ENCODE assay signal across 10 cellular contexts in genomic region chr17:73566905-73567782, GRCh38.
A peak's percentile ranks its signal among the peaks of the same experiment; 100 is the strongest.
DNase-seq lines count a peak whose midpoint lies in the region; ATAC-seq and TF ChIP-seq lines count a peak whose summit lies in the region.
"Had no signal": no experiment of that assay in that cellular context is flagged by ENCODE, and none has a peak within 500 bp of the region (broad histone marks: within the 10 kb centered on the region; RNA-seq: fewer than 3 reads in every experiment).

No MANE protein-coding gene starts in this region.

- H3K4me2 ChIP-seq in MM.1S (ENCODE audit: low read depth, low read length) = no peak overlapping the region

- peak; percentile 60 to 81 for ATAC-seq in natural killer cell treated with Interleukin-12 subunit alpha and Interleukin-12 subunit beta and Interleukin-15 and Interleukin-18, amount 100 ng/mL, for 72 hours
- ATAC-seq in GM19395 (IDR thresholded peaks at IDR 0.05; ENCODE audit: unreplicated experiment) (no peak), HG03025 (IDR thresholded peaks at IDR 0.05; ENCODE audit: low FRiP score, unreplicated experiment) (no peak)
- ATAC-seq: body of pancreas, HepG2 had no signal

- H3K27ac Mint-ChIP-seq in activated naive CD8-positive, alpha-beta T cell treated with anti-CD3 and anti-CD28 coated beads for 36 hours = peak overlapping the region; percentile 69
- H3K27ac Mint-ChIP-seq in natural killer cell treated with Interleukin-12 subunit alpha and Interleukin-12 subunit beta and Interleukin-15 and Interleukin-18, amount 100 ng/mL, for 72 hours = peak overlapping the region in 1 of 2 donors; percentile 59

- TF ChIP-seq CTCF in GM12865 (IDR thresholded peaks at IDR 0.05; ENCODE audit: insufficient read depth, low read depth, low read length, missing control alignments) = no peak
- TF ChIP-seq CTCF in MM.1S (IDR thresholded peaks at IDR 0.05; ENCODE audit: low read length) = no peak

- no peaks in the 10 kb centered on the region for H3K4me1 ChIP-seq in MM.1S (ENCODE audit: low read length)
- H3K4me1 ChIP-seq: body of pancreas had no signal

- H3K9me2 ChIP-seq in MM.1S (replicated peaks; ENCODE audit: insufficient read depth, low read length) = no peaks in the 10 kb centered on the region

- H3K27me3 ChIP-seq in MM.1S (replicated peaks; ENCODE audit: insufficient read depth, low read length) = peaks cover 49% of the 10 kb centered on the region
- H3K27me3 ChIP-seq: body of pancreas had no signal

- no peaks in the 10 kb centered on the region for H3F3A ChIP-seq in MM.1S (ENCODE audit: insufficient read depth, low read length)

- no peaks in the 10 kb centered on the region for H3K9me3 ChIP-seq in MM.1S (replicated peaks; ENCODE audit: insufficient read depth, low read length)
- H3K9me3 ChIP-seq: body of pancreas had no signal

- H3K36me3 ChIP-seq in MM.1S (replicated peaks; ENCODE audit: insufficient read depth, low read length) = no peaks in the 10 kb centered on the region

- no peaks in the 10 kb centered on the region for H3K79me2 ChIP-seq in MM.1S (ENCODE audit: low read length)

- H2AFZ ChIP-seq in MM.1S (ENCODE audit: low read length) = no peak overlapping the region

- H3K9me3 Mint-ChIP-seq in activated naive CD8-positive, alpha-beta T cell treated with anti-CD3 and anti-CD28 coated beads for 36 hours = no peaks in the 10 kb centered on the region
- H3K9me3 Mint-ChIP-seq in natural killer cell treated with Interleukin-12 subunit alpha and Interleukin-12 subunit beta and Interleukin-15 and Interleukin-18, amount 100 ng/mL, for 72 hours = no peaks in the 10 kb centered on the region

- DNase-seq in GM12865 (ENCODE audit: low read depth) (peak; percentile 15), MM.1S (peak; percentile 36), HCEC 1CT (no peak), cerebellar cortex (ENCODE audit: low spot score) (no peak)
- peak; percentile 33 for DNase-seq in activated naive CD8-positive, alpha-beta T cell treated with anti-CD3 and anti-CD28 coated beads for 36 hours
- no peak for DNase-seq in natural killer cell treated with Interleukin-12 subunit alpha and Interleukin-12 subunit beta and Interleukin-15 and Interleukin-18, amount 100 ng/mL, for 72 hours (ENCODE audit: low spot score)
- DNase-seq: body of pancreas had no signal

- peaks cover 15% of the 10 kb centered on the region for H3K4me1 Mint-ChIP-seq in activated naive CD8-positive, alpha-beta T cell treated with anti-CD3 and anti-CD28 coated beads for 36 hours
- peaks cover 5 to 10% of the 10 kb centered on the region in 2 donors for H3K4me1 Mint-ChIP-seq in natural killer cell treated with Interleukin-12 subunit alpha and Interleukin-12 subunit beta and Interleukin-15 and Interleukin-18, amount 100 ng/mL, for 72 hours (ENCODE audit: low read depth in 2 of 2)

- H3K9ac ChIP-seq in MM.1S (ENCODE audit: low read length) = no peak overlapping the region

- no peak overlapping the region for H3K27ac ChIP-seq in MM.1S (ENCODE audit: low read length)
- H3K27ac ChIP-seq: body of pancreas had no signal

- H3K4me3 ChIP-seq in GM12865 (ENCODE audit: low read depth, low read length) (no peak overlapping the region), MM.1S (ENCODE audit: low read length) (no peak overlapping the region)
- H3K4me3 ChIP-seq: body of pancreas had no signal

- H3K27me3 Mint-ChIP-seq in activated naive CD8-positive, alpha-beta T cell treated with anti-CD3 and anti-CD28 coated beads for 36 hours = no peaks in the 10 kb centered on the region
- peaks cover 0 to 5% of the 10 kb centered on the region in 2 donors for H3K27me3 Mint-ChIP-seq in natural killer cell treated with Interleukin-12 subunit alpha and Interleukin-12 subunit beta and Interleukin-15 and Interleukin-18, amount 100 ng/mL, for 72 hours

- no peaks in the 10 kb centered on the region for H4K20me1 ChIP-seq in MM.1S (ENCODE audit: insufficient read depth, low read length)

- H3K36me3 Mint-ChIP-seq in activated naive CD8-positive, alpha-beta T cell treated with anti-CD3 and anti-CD28 coated beads for 36 hours = peaks cover 2% of the 10 kb centered on the region
- no peaks in the 10 kb centered on the region for H3K36me3 Mint-ChIP-seq in natural killer cell treated with Interleukin-12 subunit alpha and Interleukin-12 subunit beta and Interleukin-15 and Interleukin-18, amount 100 ng/mL, for 72 hours

- H3K4me3 Mint-ChIP-seq in activated naive CD8-positive, alpha-beta T cell treated with anti-CD3 and anti-CD28 coated beads for 36 hours = no peak overlapping the region
- no peak overlapping the region for H3K4me3 Mint-ChIP-seq in natural killer cell treated with Interleukin-12 subunit alpha and Interleukin-12 subunit beta and Interleukin-15 and Interleukin-18, amount 100 ng/mL, for 72 hours

Comparison
In these comparisons a context has a peak if more than half of its experiments do, and no peak if none do; other contexts are left out.
1. DNase-seq: peak in GM12865 (single experiment), MM.1S (single experiment) and activated naive CD8-positive, alpha-beta T cell treated with anti-CD3 and anti-CD28 coated beads for 36 hours (single experiment); none in natural killer cell treated with Interleukin-12 subunit alpha and Interleukin-12 subunit beta and Interleukin-15 and Interleukin-18, amount 100 ng/mL, for 72 hours (single experiment), HCEC 1CT (single experiment) and cerebellar cortex (single experiment).
2. ATAC-seq: peak in natural killer cell treated with Interleukin-12 subunit alpha and Interleukin-12 subunit beta and Interleukin-15 and Interleukin-18, amount 100 ng/mL, for 72 hours (2 of 2); none in GM19395 (single experiment) and HG03025 (single experiment).